Comparison of ENCODE assay signal across 8 cellular contexts in the genomic region with DNA sequence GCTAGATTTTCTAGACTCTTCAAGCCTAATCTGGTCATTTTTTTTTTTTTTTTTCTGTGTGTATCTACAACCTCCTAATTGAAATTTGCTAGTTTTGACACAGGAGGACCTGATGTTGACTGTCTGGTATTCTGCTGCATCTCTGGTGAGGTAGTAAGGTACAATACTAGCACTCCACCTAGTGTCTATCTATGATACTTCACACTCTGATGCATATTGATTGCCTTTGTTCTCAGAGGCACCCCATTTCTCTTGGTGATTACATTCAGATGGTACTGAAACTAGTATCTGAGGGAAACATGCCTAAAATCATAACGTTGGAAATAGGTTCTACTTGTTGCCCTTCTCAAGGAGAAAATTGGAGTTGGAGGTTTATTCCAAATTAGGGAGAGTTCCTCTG.
DNase-seq lines count a peak whose midpoint lies in the region; ATAC-seq, FAIRE-seq and TF ChIP-seq lines count a peak whose summit lies in the region.

No MANE protein-coding gene starts in this region.

- H3K9me3 Mint-ChIP-seq in brain (peaks cover 6 to 31% (median 17%) of the 10 kb centered on the region in 5 experiments), neural crest cell (peaks cover 6% of the 10 kb centered on the region)

- TF ChIP-seq CTCF in brain (conservative IDR thresholded peaks at IDR 0.05) (peak; percentile 54 to 68), neural crest cell (conservative IDR thresholded peaks at IDR 0.05) (peak; percentile 72), uterus (IDR thresholded peaks at IDR 0.05) (no peak)

- H3K4me1 Mint-ChIP-seq in brain: peaks cover 9% of the 10 kb centered on the region
- H3K4me1 Mint-ChIP-seq in neural crest cell: peaks cover 4% of the 10 kb centered on the region

- no peak overlapping the region for H3K27ac ChIP-seq in uterus

- H3K9me3 ChIP-seq in uterus: no peaks in the 10 kb centered on the region

- H3K27ac Mint-ChIP-seq in brain: peak overlapping the region in 4 of 5 experiments; percentile 15 to 85 (median 46)
- H3K27ac Mint-ChIP-seq in neural crest cell (ENCODE audit: unreplicated experiment): peak overlapping the region; percentile 74

- peak; percentile 1 for DNase-seq in H54 (ENCODE audit: insufficient read length, low spot score)
- DNase-seq in NCI-H2227 (lab: John Stamatoyannopoulos, UW; ENCODE audit: unreplicated experiment): peak; percentile 28
- no peak for DNase-seq in neural crest cell (ENCODE audit: low read depth, low spot score)
- no peak for DNase-seq in RCC 7860 (ENCODE audit: low spot score)
- DNase-seq in uterus: no peak
- DNase-seq in NCI-H187 treated with DMSO at 0.1 percent for 48 hours (lab: John Stamatoyannopoulos, UW): no peak

- FAIRE-seq in H54 (lab: Jason Lieb, UNC): peak; percentile 30
- FAIRE-seq in RCC 7860 (lab: Jason Lieb, UNC): no peak

- peaks cover 11% of the 10 kb centered on the region for H3K27me3 Mint-ChIP-seq in brain
- no peaks in the 10 kb centered on the region for H3K27me3 Mint-ChIP-seq in neural crest cell (ENCODE audit: low read depth)

- H3K4me1 ChIP-seq in uterus: no peaks in the 10 kb centered on the region

- H3K4me3 Mint-ChIP-seq in brain (peak overlapping the region in 2 of 5 experiments; percentile 17 to 42), neural crest cell (no peak overlapping the region)

- H3K4me3 ChIP-seq in uterus: no peak overlapping the region

- no peaks in the 10 kb centered on the region for H3K27me3 ChIP-seq in uterus

- no peaks in the 10 kb centered on the region for H3K36me3 ChIP-seq in uterus

- H3K36me3 Mint-ChIP-seq in brain: peaks cover 15% of the 10 kb centered on the region
- H3K36me3 Mint-ChIP-seq in neural crest cell (ENCODE audit: low read depth): peaks cover 4% of the 10 kb centered on the region

- intact Hi-C loops in uterus (cut with DNase I; ENCODE audit: low total_unique reads): no loop called here

- TF ChIP-seq POLR2A in H54 (IDR thresholded peaks at IDR 0.05; ENCODE audit: low read depth, low read length) (no peak), uterus (IDR thresholded peaks at IDR 0.05) (no peak)

- no peak for ATAC-seq in GM21619 (IDR thresholded peaks at IDR 0.05; ENCODE audit: unreplicated experiment)

Comparison
In these comparisons a context has a peak if more than half of its experiments do, and no peak if none do; other contexts are left out.
1. DNase-seq: peak in H54 (single experiment) and NCI-H2227 (single experiment); none in neural crest cell (single experiment), RCC 7860 (single experiment), uterus (0 of 2) and NCI-H187 treated with DMSO at 0.1 percent for 48 hours (single experiment).
2. CTCF ChIP-seq: peak in brain (2 of 2) and neural crest cell (single experiment); none in uterus (0 of 4).